In genomic region chr6:155694429-155694795, GRCh38 we compare ENCODE assay signal across 17 cellular contexts.
DNase-seq lines count a peak whose midpoint lies in the region; ATAC-seq and TF ChIP-seq lines count a peak whose summit lies in the region.
"Had no signal": no experiment of that assay in that cellular context is flagged by ENCODE, and none has a peak within 500 bp of the region (broad histone marks: within the 10 kb centered on the region; RNA-seq: fewer than 3 reads in every experiment).

No MANE protein-coding gene starts in this region.

- H3K36me3 Mint-ChIP-seq in progenitor cell of endocrine pancreas (ENCODE audit: insufficient read depth), result no peaks in the 10 kb centered on the region
- H3K36me3 Mint-ChIP-seq in stimulated activated memory B cell treated with anti-CD40 and anti-IgM and Interleukin-4, amounts not matched to agents 10 μg/mL and 1 μg/mL and 100 μg/mL, for 72 hours, result no peaks in the 10 kb centered on the region

- H3K27ac Mint-ChIP-seq in progenitor cell of endocrine pancreas, result peak overlapping the region; percentile 24
- H3K27ac Mint-ChIP-seq in stimulated activated memory B cell treated with anti-CD40 and anti-IgM and Interleukin-4, amounts not matched to agents 10 μg/mL and 1 μg/mL and 100 μg/mL, for 72 hours, result no peak overlapping the region

- no peaks in the 10 kb centered on the region for H3K27me3 Mint-ChIP-seq in progenitor cell of endocrine pancreas
- H3K27me3 Mint-ChIP-seq in stimulated activated memory B cell treated with anti-CD40 and anti-IgM and Interleukin-4, amounts not matched to agents 10 μg/mL and 1 μg/mL and 100 μg/mL, for 72 hours, result no peaks in the 10 kb centered on the region

- in situ Hi-C loops in astrocyte of the spinal cord (cut with HindIII; ENCODE audit: low sequenced_read_pairs), result no loop called here

- H3K27me3 ChIP-seq in kidney epithelial cell (ENCODE audit: control insufficient read depth, insufficient read depth, low read length), result no peaks in the 10 kb centered on the region
- H3K27me3 ChIP-seq: Peyer's patch had no signal

- no peak overlapping the region for H3K4me3 ChIP-seq in astrocyte of the spinal cord (ENCODE audit: low read depth, low read length)
- H3K4me3 ChIP-seq in kidney epithelial cell (ENCODE audit: low read depth, low read length), result no peak overlapping the region
- H3K4me3 ChIP-seq: A549, Peyer's patch had no signal

- TF ChIP-seq CTCF in astrocyte of the spinal cord (IDR thresholded peaks at IDR 0.05; ENCODE audit: low read depth, low read length), result no peak
- peak; percentile 12 for TF ChIP-seq CTCF in kidney epithelial cell (IDR thresholded peaks at IDR 0.05; ENCODE audit: insufficient read depth, low read length, poor library complexity, severe bottlenecking)
- TF ChIP-seq CTCF in progenitor cell of endocrine pancreas (IDR thresholded peaks at IDR 0.05; ENCODE audit: unreplicated experiment), result no peak
- TF ChIP-seq CTCF in omental fat pad (IDR thresholded peaks at IDR 0.05), result no peak

- H3K36me3 ChIP-seq in kidney epithelial cell (ENCODE audit: control insufficient read depth, insufficient read depth, low read length), result no peaks in the 10 kb centered on the region
- H3K36me3 ChIP-seq: Peyer's patch had no signal

- no peak overlapping the region for H3K4me3 Mint-ChIP-seq in progenitor cell of endocrine pancreas (ENCODE audit: low read depth)
- H3K4me3 Mint-ChIP-seq in stimulated activated memory B cell treated with anti-CD40 and anti-IgM and Interleukin-4, amounts not matched to agents 10 μg/mL and 1 μg/mL and 100 μg/mL, for 72 hours, result no peak overlapping the region

- H3K9me3 Mint-ChIP-seq in progenitor cell of endocrine pancreas (ENCODE audit: low read depth), result no peaks in the 10 kb centered on the region
- no peaks in the 10 kb centered on the region for H3K9me3 Mint-ChIP-seq in stimulated activated memory B cell treated with anti-CD40 and anti-IgM and Interleukin-4, amounts not matched to agents 10 μg/mL and 1 μg/mL and 100 μg/mL, for 72 hours

- peaks cover 22% of the 10 kb centered on the region for H3K4me1 Mint-ChIP-seq in progenitor cell of endocrine pancreas (ENCODE audit: low read depth)
- no peaks in the 10 kb centered on the region for H3K4me1 Mint-ChIP-seq in stimulated activated memory B cell treated with anti-CD40 and anti-IgM and Interleukin-4, amounts not matched to agents 10 μg/mL and 1 μg/mL and 100 μg/mL, for 72 hours

- no peak for ATAC-seq in stimulated activated memory B cell treated with anti-CD40 and anti-IgM and Interleukin-4, amounts not matched to agents 10 μg/mL and 1 μg/mL and 100 μg/mL, for 72 hours
- ATAC-seq in omental fat pad (ENCODE audit: low FRiP score), result no peak
- ATAC-seq: A549 had no signal

- peak; percentile 48 for DNase-seq in DMS53 treated with DMSO at 0.1 percent for 48 hours (lab: John Stamatoyannopoulos, UW; ENCODE audit: unreplicated experiment)
- DNase-seq in astrocyte of the spinal cord (ENCODE audit: low read depth, low spot score), result peak; percentile 10
- peak; percentile 35 for DNase-seq in kidney epithelial cell (ENCODE audit: low read depth)
- no peak for DNase-seq in progenitor cell of endocrine pancreas (ENCODE audit: low spot score, unreplicated experiment)
- DNase-seq in RKO (ENCODE audit: low spot score), result no peak
- no peak for DNase-seq in omental fat pad (ENCODE audit: low spot score)
- DNase-seq in amniotic stem cell (lab: John Stamatoyannopoulos, UW), result no peak
- DNase-seq: C1 segment of cervical spinal cord, DMS 273 treated with DMSO at 0.1 percent for 48 hours, KBM-7, NCI-H1417 treated with DMSO at 0.1 percent for 48 hours, NCI-H2171 treated with DMSO at 0.1 percent for 48 hours, NCI-H82, SHP77 had no signal

Comparison
In these comparisons a context has a peak if more than half of its experiments do, and no peak if none do; other contexts are left out.
1. DNase-seq: peak in DMS53 treated with DMSO at 0.1 percent for 48 hours (single experiment), astrocyte of the spinal cord (single experiment) and kidney epithelial cell (single experiment); none in progenitor cell of endocrine pancreas (single experiment), RKO (single experiment), omental fat pad (single experiment) and amniotic stem cell (single experiment).